Comparison of ENCODE assay signal across 9 cellular contexts in genomic region chr1:92030701-92031107, GRCh38. TPM values are rescaled to one million over a fixed set of nuclear protein-coding genes. Genes with fewer than 3 reads are reported as not detected.
DNase-seq lines count a peak whose midpoint lies in the region; ATAC-seq and TF ChIP-seq lines count a peak whose summit lies in the region.
"Had no signal": no experiment of that assay in that cellular context is flagged by ENCODE, and none has a peak within 500 bp of the region (broad histone marks: within the 10 kb centered on the region; RNA-seq: fewer than 3 reads in every experiment).

No MANE protein-coding gene starts in this region.

- ATAC-seq in activated T-cell treated with anti-CD3 and anti-CD28 coated beads, Interleukin-2, amount 50 U/mL, for 72 hours (replicated peaks in 1 of 2): peak; percentile 51 to 59
- ATAC-seq in HG02840 (IDR thresholded peaks at IDR 0.05; ENCODE audit: low FRiP score, unreplicated experiment): no peak
- no peak for ATAC-seq in GM18520 (IDR thresholded peaks at IDR 0.05; ENCODE audit: unreplicated experiment)

- H3K9me3 Mint-ChIP-seq in activated T-cell treated with anti-CD3 and anti-CD28 coated beads, Interleukin-2, amount 50 U/mL, for 72 hours: no peaks in the 10 kb centered on the region

- no peak for TF ChIP-seq EP300 in stomach (IDR thresholded peaks at IDR 0.05)

- H3K4me1 Mint-ChIP-seq in activated T-cell treated with anti-CD3 and anti-CD28 coated beads, Interleukin-2, amount 50 U/mL, for 72 hours (ENCODE audit: low read depth): peaks cover 19% of the 10 kb centered on the region

- H3K9me3 ChIP-seq in BLaER1 (peaks cover 36% of the 10 kb centered on the region), stomach (peaks cover 0 to 12% (median 0%) of the 10 kb centered on the region in 4 donors)

- no peaks in the 10 kb centered on the region for H3K36me3 ChIP-seq in BLaER1
- H3K36me3 ChIP-seq in stomach: no peaks in the 10 kb centered on the region

- H3K27ac ChIP-seq in BLaER1 (no peak overlapping the region), stomach (peak overlapping the region in 1 of 5 donors; percentile 39)

- peaks cover 12% of the 10 kb centered on the region; the same call in 1 of the 2 replicates for H3K4me1 ChIP-seq in BLaER1
- H3K4me1 ChIP-seq in stomach: peaks cover 9 to 19% (median 12%) of the 10 kb centered on the region in 4 donors

- H3K27me3 ChIP-seq in BLaER1: peaks cover 50% of the 10 kb centered on the region
- peaks cover 0 to 35% (median 23%) of the 10 kb centered on the region in 3 donors for H3K27me3 ChIP-seq in stomach

- peaks cover 28% of the 10 kb centered on the region for H3K27me3 Mint-ChIP-seq in activated T-cell treated with anti-CD3 and anti-CD28 coated beads, Interleukin-2, amount 50 U/mL, for 72 hours (ENCODE audit: low read depth)

- no peaks in the 10 kb centered on the region for H4K20me1 ChIP-seq in BLaER1

- TF ChIP-seq CTCF in stomach (IDR thresholded peaks at IDR 0.05): no peak

- no peak overlapping the region for H3K9ac ChIP-seq in BLaER1

- TF ChIP-seq POLR2A in stomach (IDR thresholded peaks at IDR 0.05): no peak

- peak overlapping the region; percentile 80 to 83 for H3K4me3 Mint-ChIP-seq in activated T-cell treated with anti-CD3 and anti-CD28 coated beads, Interleukin-2, amount 50 U/mL, for 72 hours

- peaks cover 0 to 1% of the 10 kb centered on the region in 2 donors for H3K36me3 Mint-ChIP-seq in activated T-cell treated with anti-CD3 and anti-CD28 coated beads, Interleukin-2, amount 50 U/mL, for 72 hours (ENCODE audit: insufficient read depth in 2 of 2)

- intact Hi-C loops in stomach (cut with DNase I; ENCODE audit: low total_unique reads): no loop called here

- peak overlapping the region; percentile 67 for H3K4me3 ChIP-seq in BLaER1
- H3K4me3 ChIP-seq in stomach: peak overlapping the region in 2 of 4 donors; percentile 49 to 65

- peak overlapping the region; percentile 91 for H3K4me2 ChIP-seq in BLaER1

- WGBS in stomach, 5 donors: 14 to 35% (median 15%) methylated on average over 4 of the region's 4 CpGs

- H3K27ac Mint-ChIP-seq in activated T-cell treated with anti-CD3 and anti-CD28 coated beads, Interleukin-2, amount 50 U/mL, for 72 hours: no peak overlapping the region

- peak; percentile 87 for DNase-seq in HT1080 (ENCODE audit: low read depth)
- peak in 1 of 2 donors; percentile 4 for DNase-seq in activated T-cell treated with anti-CD3 and anti-CD28 coated beads, Interleukin-2, amount 50 U/mL, for 72 hours
- DNase-seq in iPS-NIHi7 (ENCODE audit: extremely low spot score): peak; percentile 17
- no peak for DNase-seq in stomach
- no peak for DNase-seq in NCI-H2171 treated with DMSO at 0.1 percent for 48 hours (lab: John Stamatoyannopoulos, UW)

RNA-seq across cellular contexts. Expression of gene EPHX4, which starts 0.9 kb away (rescaled TPM):
- 4.7 and 5.8 TPM in 2 replicates for total RNA-seq in HT1080 (2014; rRNA removed; shearing (Covaris generic))
- polyA plus RNA-seq in HT1080 (2015; cell fraction: cytosol; rRNA removed): 5.3 TPM in 2 replicates
- polyA plus RNA-seq in HT1080 (2015; cell fraction: nucleus; rRNA removed): 3.0 and 4.0 TPM in 2 replicates
- total RNA-seq in activated T-cell treated with anti-CD3 and anti-CD28 coated beads, Interleukin-2, amount 50 U/mL, for 72 hours: under 1 TPM; 0.49 to 0.67 TPM
- under 1 TPM in 1 of 5 donors, not detected in 4; 0.55 TPM for total RNA-seq in stomach
- polyA plus RNA-seq in stomach: under 1 TPM in 1 of 3 donors, not detected in 2; 0.35 TPM

RNA-seq across cellular contexts. Expression of gene SETSIP, which starts 44.5 kb away (rescaled TPM):
- total RNA-seq in HT1080 (2014; rRNA removed; shearing (Covaris generic)): 0.26 and 0.27 TPM in 2 replicates
- not detected in 2 replicates for polyA plus RNA-seq in HT1080 (2015; cell fraction: cytosol; rRNA removed)
- not detected in 2 replicates for polyA plus RNA-seq in HT1080 (2015; cell fraction: nucleus; rRNA removed)
- not detected for total RNA-seq in activated T-cell treated with anti-CD3 and anti-CD28 coated beads, Interleukin-2, amount 50 U/mL, for 72 hours
- total RNA-seq in stomach: not detected
- polyA plus RNA-seq in stomach: not detected
- polyA plus RNA-seq: adipose tissue had no signal

RNA-seq across cellular contexts. Expression of gene BTBD8, which starts 49.4 kb away (rescaled TPM):
- total RNA-seq in HT1080 (2014; rRNA removed; shearing (Covaris generic)): 0.63 and 1.2 TPM in 2 replicates
- 1.2 and 1.3 TPM in 2 replicates for polyA plus RNA-seq in HT1080 (2015; cell fraction: cytosol; rRNA removed)
- polyA plus RNA-seq in HT1080 (2015; cell fraction: nucleus; rRNA removed): 5.2 and 5.9 TPM in 2 replicates
- 1 to 10 TPM; 3.1 to 3.3 TPM for total RNA-seq in activated T-cell treated with anti-CD3 and anti-CD28 coated beads, Interleukin-2, amount 50 U/mL, for 72 hours
- 10 to 100 TPM in 1 of 5 donors, 1 to 10 TPM in 4; 1.4 to 12.5 (median 8.1) TPM for total RNA-seq in stomach
- polyA plus RNA-seq in stomach: 1 to 10 TPM in 1 of 3 donors, under 1 TPM in 2; 0.44 to 1.2 (median 0.76) TPM

Comparison
In these comparisons a context has a peak if more than half of its experiments do, and no peak if none do; other contexts are left out.
1. DNase-seq: peak in HT1080 (single experiment) and iPS-NIHi7 (single experiment); none in stomach (single experiment) and NCI-H2171 treated with DMSO at 0.1 percent for 48 hours (single experiment).
2. ATAC-seq: peak in activated T-cell treated with anti-CD3 and anti-CD28 coated beads, Interleukin-2, amount 50 U/mL, for 72 hours (2 of 2); none in HG02840 (single experiment) and GM18520 (single experiment).